ENCODE assay signal across 30 cellular contexts in the genomic region with DNA sequence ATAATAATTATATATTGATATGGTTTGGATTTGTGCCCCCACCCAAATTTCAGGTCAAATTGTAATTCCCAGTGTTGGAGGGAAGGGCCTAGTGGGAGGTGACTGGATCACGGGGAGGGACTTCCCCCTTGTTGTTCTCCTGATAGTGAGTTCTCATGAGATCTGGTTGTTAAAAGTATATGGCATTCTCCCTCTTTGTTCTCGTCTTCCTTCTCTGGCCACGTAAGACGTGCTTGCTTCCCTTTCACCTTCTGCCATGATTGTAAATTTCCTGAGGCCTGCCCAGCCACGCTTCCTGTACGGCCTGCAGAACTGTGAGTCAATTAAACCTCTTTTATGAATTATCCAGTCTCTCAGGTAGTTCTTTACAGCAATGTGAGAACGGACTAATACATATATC.
"Had no signal": no experiment of that assay in that cellular context is flagged by ENCODE, and none has a peak within 500 bp of the region (broad histone marks: within the 10 kb centered on the region; RNA-seq: fewer than 3 reads in every experiment).

No MANE protein-coding gene starts in this region.

- DNase-seq: activated B cell treated with CpG ODN at 0.5 μM for 24 hours; activated CD4-positive, alpha-beta T cell treated with anti-CD3 and anti-CD28 coated beads for 48 hours; activated CD4-positive, alpha-beta T cell treated with anti-CD3 and anti-CD28 coated beads, Interleukin-2, amount 50 U/mL, for 1 hour; activated CD4-positive, alpha-beta T cell treated with anti-CD3 and anti-CD28 coated beads, Interleukin-2, amount 50 U/mL, for 48 hours; activated CD8-positive, alpha-beta memory T cell treated with anti-CD3 and anti-CD28 coated beads for 24 hours; activated CD8-positive, alpha-beta T cell treated with anti-CD3 and anti-CD28 coated beads for 36 hours; activated effector memory CD4-positive, alpha-beta T cell treated with Interleukin-2 at 50 U/mL for 16 hours; activated gamma-delta T cell treated with Interleukin-2 at 50 U/mL for 16 hours; activated naive CD4-positive, alpha-beta T cell treated with anti-CD3 and anti-CD28 coated beads, Interleukin-2, amount 50 U/mL, for 16 hours; activated naive CD4-positive, alpha-beta T cell treated with Interleukin-2 at 50 U/mL for 16 hours; activated T-cell treated with anti-CD3 and anti-CD28 coated beads, Interleukin-2, amount 50 U/mL, for 4 hours; central memory CD4-positive, alpha-beta T cell; cerebellar nuclear complex; colonic mucosa; dorsolateral prefrontal cortex; effector memory CD4-positive, alpha-beta T cell; endodermal cell; erythroblast; foreskin keratinocyte; gastrocnemius medialis; glutamatergic neuron; SW 1271; T-cell; T-helper 9 cell had no signal

- H3K4me1 ChIP-seq: ascending aorta, breast epithelium had no signal

- H3K27me3 ChIP-seq: ascending aorta, breast epithelium, cardiac muscle cell, colonic mucosa, dorsolateral prefrontal cortex, esophagus muscularis mucosa, foreskin keratinocyte, gastrocnemius medialis had no signal

- H3K27ac ChIP-seq: ascending aorta, breast epithelium, cardiac muscle cell, colonic mucosa, dorsolateral prefrontal cortex, esophagus muscularis mucosa, foreskin keratinocyte, gastrocnemius medialis had no signal

- H3K9me3 ChIP-seq: ascending aorta, breast epithelium, colonic mucosa, esophagus muscularis mucosa, gastrocnemius medialis had no signal

- ATAC-seq: activated CD4-positive, CD25-positive, alpha-beta regulatory T cell treated with anti-CD3 and anti-CD28 coated beads, Interleukin-2, amount 50 U/mL, for 24 hours; activated CD8-positive, alpha-beta T cell treated with anti-CD3 and anti-CD28 coated beads for 36 hours; activated T-cell treated with anti-CD3 and anti-CD28 coated beads, Interleukin-2, amount 50 U/mL, for 4 hours; activated T-helper 17 cell treated with anti-CD3 and anti-CD28 coated beads, Interleukin-2, amount 50 U/mL, for 72 hours; foreskin keratinocyte; gastrocnemius medialis; T-cell had no signal

- H3K4me3 ChIP-seq: ascending aorta, breast epithelium, cardiac muscle cell, colonic mucosa, dorsolateral prefrontal cortex, esophagus muscularis mucosa, gastrocnemius medialis had no signal

- H3K36me3 ChIP-seq: breast epithelium, cardiac muscle cell, colonic mucosa had no signal
